8 cellular contexts compared by ENCODE assay signal in the genomic region with DNA sequence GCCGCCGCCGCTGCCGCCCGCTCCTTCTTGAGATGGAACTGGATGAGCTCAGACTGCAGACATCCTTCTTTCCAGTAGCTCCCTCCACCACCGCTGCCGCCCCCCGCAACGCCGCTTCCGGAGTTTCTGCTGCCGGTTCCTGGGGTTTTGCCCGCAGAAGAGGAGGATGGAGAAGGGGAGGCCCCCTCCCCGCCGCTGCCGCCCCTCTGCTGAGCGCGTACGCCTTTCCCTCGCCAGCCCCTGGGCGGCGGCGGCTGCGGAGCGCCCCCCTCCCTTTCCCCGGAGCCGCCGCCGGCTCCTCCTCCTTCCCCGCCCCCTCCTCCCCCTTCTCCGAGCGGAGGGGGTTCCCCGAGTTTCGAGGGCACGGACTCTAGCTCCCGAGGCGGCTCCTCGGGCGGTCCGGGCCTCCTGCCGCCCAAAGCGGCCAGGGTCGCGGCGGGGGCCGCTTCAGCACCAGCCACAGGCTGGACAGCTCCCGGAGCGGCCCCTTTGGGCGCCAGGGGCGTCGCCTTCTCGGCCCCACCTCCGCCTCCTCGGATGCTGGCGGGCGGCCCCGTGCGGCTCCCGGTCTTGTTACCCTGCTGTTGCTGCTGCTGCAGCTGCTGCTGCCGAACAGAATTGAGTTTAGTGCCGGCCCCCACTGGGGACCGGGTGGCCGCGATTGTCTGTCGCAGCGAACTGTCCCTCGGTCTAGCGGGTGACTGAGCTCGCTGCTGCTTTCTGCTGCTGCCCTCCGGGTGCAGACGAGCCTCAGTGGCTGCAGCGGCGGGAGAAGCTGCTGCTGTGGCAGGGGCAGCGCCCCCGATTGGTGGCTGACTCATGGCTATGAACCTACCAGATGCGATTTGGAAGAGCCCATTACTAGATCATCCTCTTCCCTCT. TPM values are rescaled to one million over a fixed set of nuclear protein-coding genes. Genes with fewer than 3 reads are reported as not detected.
A peak's percentile ranks its signal among the peaks of the same experiment; 100 is the strongest.
DNase-seq lines count a peak whose midpoint lies in the region; ATAC-seq, FAIRE-seq and TF ChIP-seq lines count a peak whose summit lies in the region.

No MANE protein-coding gene starts in this region.

- H3K4me3 ChIP-seq in H1 (ENCODE audit: extremely low read depth in 1 of 4, insufficient read depth in 2 of 4, low read depth in 3 of 4, low read length in 4 of 4) (peak overlapping the region; percentile 62 to 74 (median 74)), mesodermal cell (ENCODE audit: extremely low read depth, insufficient read depth, low read length, poor library complexity, severe bottlenecking) (peak overlapping the region; percentile 51)

- no peak overlapping the region for H2AFZ ChIP-seq in H1 (ENCODE audit: low read length)

- peak; percentile 13 to 43; a peak in 1 of 3 replicates for TF ChIP-seq POLR2A in H1 (IDR thresholded peaks at IDR 0.05; ENCODE audit: control extremely low read depth in 1 of 2, low read depth in 2 of 2, low read length in 2 of 2)

- 0 out of 4 replicates have a peak, but pooled peaks of 1 of the 2 experiments have one; percentile 10 for TF ChIP-seq RAD21 in H1 (IDR thresholded peaks at IDR 0.05 in 1 of 2, conservative IDR thresholded peaks at IDR 0.05 in 1 of 2; ENCODE audit: low read depth in 2 of 2, low read length in 2 of 2)

- H3K14ac ChIP-seq in H1 (ENCODE audit: insufficient read length) = no peak overlapping the region

- H3K27ac ChIP-seq in H1 (ENCODE audit: low read depth, low read length) (no peak overlapping the region), mesodermal cell (ENCODE audit: low read depth, low read length, severe bottlenecking) (peak overlapping the region; percentile 45)

- DNase-seq in AG20443 (ENCODE audit: low spot score) (peak; percentile 88), NCI-H446 treated with DMSO at 0.1 percent for 48 hours (lab: John Stamatoyannopoulos, UW) (peak; percentile 55), H1 (ENCODE audit: low read depth in 1 of 2, low spot score in 2 of 2) (peak; percentile 34 to 84)
- DNase-seq in activated CD8-positive, alpha-beta memory T cell treated with anti-CD3 and anti-CD28 coated beads for 24 hours = peak; percentile 86
- peak; percentile 8 to 41 for DNase-seq in stimulated activated CD8-positive, alpha-beta memory T cell treated with anti-CD3 and anti-CD28 coated beads, Interleukin-4, amount 100 ng/mL, for 1 hour (ENCODE audit: low read depth in 2 of 2, low spot score in 1 of 2)

- H4K20me1 ChIP-seq in H1 (replicated peaks in 1 of 2; ENCODE audit: control insufficient read depth in 1 of 2, insufficient read depth in 2 of 2, low read length in 2 of 2) = peaks cover 5 to 15% of the 10 kb centered on the region in 2 experiments

- no peak overlapping the region for H2BK5ac ChIP-seq in H1 (ENCODE audit: low read depth, low read length)

- POLR2A ChIA-PET in H1 (lab: Charles Lee; ENCODE audit: partially characterized antibody) = interaction anchor here (1.2 to 4.3 kb wide), 7 partner anchors 28 to 250 kb away, joined by 3 to 34 read pairs (median 4); a partner anchor contains a TSS

- H2BK15ac ChIP-seq in H1 (ENCODE audit: low read length) = no peak overlapping the region

- no peak overlapping the region for H3K23ac ChIP-seq in H1 (ENCODE audit: insufficient read length)

- H3K79me1 ChIP-seq in H1 (ENCODE audit: low read depth, low read length) = no peaks in the 10 kb centered on the region

- H3K4me1 ChIP-seq in H1 (replicated peaks in 1 of 4; ENCODE audit: control insufficient read depth in 3 of 4, insufficient read depth in 4 of 4, low read length in 3 of 4) (peaks cover 0 to 7% (median 3%) of the 10 kb centered on the region in 4 experiments; a peak in 4 of 7 replicates), mesodermal cell (ENCODE audit: control insufficient read depth, insufficient read depth, low read length, poor library complexity, severe bottlenecking) (peaks cover 11% of the 10 kb centered on the region)

- TF ChIP-seq CTCF in H1 (IDR thresholded peaks at IDR 0.05; ENCODE audit: control extremely low read depth in 1 of 3, insufficient read depth in 1 of 3, low read depth in 1 of 3, low read length in 3 of 3) = peak in 2 of 3 experiments; percentile 61 to 64; a peak in 3 of 4 replicates

- ATAC-seq in GM19035 (IDR thresholded peaks at IDR 0.05; ENCODE audit: unreplicated experiment) (peak; percentile 74), HG03175 (IDR thresholded peaks at IDR 0.05; ENCODE audit: unreplicated experiment) (peak; percentile 78)

- H4K91ac ChIP-seq in H1 (replicated peaks; ENCODE audit: insufficient read length, low read length) = no peak overlapping the region

- H2BK20ac ChIP-seq in H1 (ENCODE audit: low read length) = no peak overlapping the region

- H3K79me2 ChIP-seq in H1 (ENCODE audit: control insufficient read depth in 1 of 2, insufficient read depth in 2 of 2, low read length in 2 of 2) = peaks cover 0 to 9% of the 10 kb centered on the region in 2 experiments; a peak in 2 of 4 replicates

- peak overlapping the region; percentile 63; the same call in 1 of the 2 replicates for H4K8ac ChIP-seq in H1 (ENCODE audit: extremely low read depth, insufficient read depth, low read length)

- no peak overlapping the region for H3K18ac ChIP-seq in H1 (ENCODE audit: extremely low read depth, low read length)

- no peaks in the 10 kb centered on the region for H3K9me3 ChIP-seq in H1 (ENCODE audit: insufficient read depth in 2 of 2, low read depth in 1 of 2, low read length in 1 of 2)
- H3K9me3 ChIP-seq in mesodermal cell (ENCODE audit: control insufficient read depth, low read length) = no peaks in the 10 kb centered on the region

- peak; percentile 42 for FAIRE-seq in H1 (lab: Jason Lieb, UNC)

- H2AK5ac ChIP-seq in H1 (ENCODE audit: low read depth, low read length) = no peak overlapping the region

- no peak overlapping the region; the same call in 1 of the 2 replicates for H2BK12ac ChIP-seq in H1 (ENCODE audit: low read depth, low read length)

- H3K4me2 ChIP-seq in H1 (ENCODE audit: insufficient read depth in 1 of 2, low read depth in 2 of 2, low read length in 2 of 2) = peak overlapping the region; percentile 75 to 99

- H3K4ac ChIP-seq in H1 (replicated peaks; ENCODE audit: insufficient read length, low read depth, low read length) = no peak overlapping the region

- H3K27me3 ChIP-seq in H1 (replicated peaks in 1 of 4; ENCODE audit: control insufficient read depth in 3 of 4, extremely low read depth in 1 of 4, insufficient read depth in 3 of 4, low read length in 3 of 4) = peaks cover 0 to 13% (median 11%) of the 10 kb centered on the region in 4 experiments; a peak in 5 of 7 replicates

- 1% methylated on average over 28 of the region's 76 CpGs; no CpG with 5 or more reads in 1 of the 2 experiments for WGBS in H1 (ENCODE audit: extremely low coverage in 1 of 2, insufficient coverage in 1 of 2, insufficient read length in 1 of 2, insufficient replicate concordance in 2 of 2, low coverage in 1 of 2, low lambda C conversion rate in 2 of 2, missing lambda C conversion rate in 1 of 2), 2 experiments
- 0 to 1% methylated on average over 34 to 41 of the region's 76 CpGs for WGBS in mesodermal cell (ENCODE audit: insufficient coverage in 2 of 2), 2 experiments

- H4K5ac ChIP-seq in H1 (ENCODE audit: insufficient read length, low read depth, low read length) = no peak overlapping the region

- no peak overlapping the region for H3K56ac ChIP-seq in H1 (replicated peaks; ENCODE audit: insufficient read length, low read depth, low read length)

- CTCF ChIA-PET in H1 (lab: Charles Lee; ENCODE audit: partially characterized antibody) = interaction anchor here (0.7 to 11.2 kb wide), 41 partner anchors 9 to 396 kb away, joined by 3 to 221 read pairs (median 4); a partner anchor contains a TSS

- peaks cover 19% of the 10 kb centered on the region; the same call in 1 of the 2 replicates for H3K23me2 ChIP-seq in H1 (ENCODE audit: low read depth, low read length)

- TF ChIP-seq EP300 in H1 (IDR thresholded peaks at IDR 0.05; ENCODE audit: borderline replicate concordance in 1 of 2, low read depth in 2 of 2, low read length in 2 of 2) = no peak

- H2BK120ac ChIP-seq in H1 (replicated peaks; ENCODE audit: low read depth, low read length) = no peak overlapping the region

- H3K36me3 ChIP-seq in H1 (ENCODE audit: control insufficient read depth in 2 of 4, insufficient read depth in 4 of 4, low read length in 3 of 4) (peaks cover 0 to 16% (median 4%) of the 10 kb centered on the region in 4 experiments; a peak in 4 of 8 replicates), mesodermal cell (ENCODE audit: control insufficient read depth, insufficient read depth, low read length) (peaks cover 32% of the 10 kb centered on the region)

- H3K9ac ChIP-seq in H1 (replicated peaks in 1 of 4; ENCODE audit: extremely low read depth in 1 of 4, low read depth in 3 of 4, low read length in 3 of 4) = peak overlapping the region in 3 of 4 experiments; percentile 22 to 50 (median 26); a peak in 4 of 7 replicates

TF ChIP-seq in H1, 55 proteins besides CTCF, POLR2A, EP300 and RAD21 (continues in another document):
- TF ChIP-seq YY1 (IDR thresholded peaks at IDR 0.05; ENCODE audit: low read depth, low read length) (0 out of 2 replicates have a peak, but pooled peaks have one; percentile 5), RBBP5 (IDR thresholded peaks at IDR 0.05; ENCODE audit: borderline replicate concordance, low read depth, low read length) (peak; percentile 72), POU5F1 (IDR thresholded peaks at IDR 0.05; ENCODE audit: low read depth, low read length) (no peak), ASH2L (IDR thresholded peaks at IDR 0.05; ENCODE audit: low read length) (peak; percentile 72), SRF (IDR thresholded peaks at IDR 0.05; ENCODE audit: low read depth, low read length) (no peak), SP2 (IDR thresholded peaks at IDR 0.05; ENCODE audit: low read length) (no peak; the same call in 1 of the 2 replicates), TAF7 (optimal IDR thresholded peaks at IDR 0.05; ENCODE audit: borderline replicate concordance, low read depth, low read length) (peak; percentile 29), PHF8 (conservative IDR thresholded peaks at IDR 0.05; ENCODE audit: low read depth, low read length) (peak; percentile 44; the same call in 1 of the 2 replicates), POLR2AphosphoS5 (IDR thresholded peaks at IDR 0.05; ENCODE audit: low read depth, low read length) (peak; percentile 64), HDAC2 (IDR thresholded peaks at IDR 0.05; ENCODE audit: borderline replicate concordance in 1 of 2, low read depth in 2 of 2, low read length in 2 of 2) (peak in 1 of 2 experiments; percentile 57; a peak in 1 of 4 replicates)

RNA-seq across cellular contexts. Expression of a gene that starts 56.8 kb away (rescaled TPM):
- total RNA-seq in H1 (2021; fragmentation: NEBNext Ultra II Directional; extraction: Animal tissue kit (Norgen Biotek cat#: 25700)) = 9.2 and 10.8 TPM in 2 replicates
- 0.96 and 3.3 TPM in 2 replicates for polyA plus RNA-seq in H1 (2011; rRNA removed)
- 2.6 TPM for polyA plus RNA-seq in H1 (2011; cell fraction: cytosol; rRNA removed)
- polyA plus RNA-seq in H1 (2011; cell fraction: nucleus; rRNA removed) = 5.0 TPM
- 4.2 to 13.9 TPM (median 7.5 TPM) in 4 replicates for polyA plus RNA-seq in H1 (2012, experiment 1 of 2)
- 1.0 TPM for polyA plus RNA-seq in H1 (2012, experiment 2 of 2)
- 12.2 TPM for polyA plus RNA-seq in H1 (2013, experiment 1 of 2)
- 12.1 TPM for polyA plus RNA-seq in H1 (2013, experiment 2 of 2)
- polyA minus RNA-seq in H1 (2011; rRNA and poly(A)+ RNA removed) = 3.4 and 8.0 TPM in 2 replicates
- 0.29 TPM for polyA minus RNA-seq in H1 (2011; cell fraction: cytosol; rRNA and poly(A)+ RNA removed)
- polyA minus RNA-seq in H1 (2011; cell fraction: nucleus; rRNA and poly(A)+ RNA removed) = 5.8 TPM
- polyA plus RNA-seq in mesodermal cell (2013, experiment 1 of 2) = 5.0 TPM
- 5.0 TPM for polyA plus RNA-seq in mesodermal cell (2013, experiment 2 of 2)

Comparison
In these comparisons a context has a peak if more than half of its experiments do, and no peak if none do; other contexts are left out.
1. DNase-seq: peak in every context shown above with its lines; median percentile 88 in AG20443; 86 in activated CD8-positive, alpha-beta memory T cell treated with anti-CD3 and anti-CD28 coated beads for 24 hours; 59 in H1; 55 in NCI-H446 treated with DMSO at 0.1 percent for 48 hours; 24 in stimulated activated CD8-positive, alpha-beta memory T cell treated with anti-CD3 and anti-CD28 coated beads, Interleukin-4, amount 100 ng/mL, for 1 hour.